Comparison of ENCODE assay signal across 8 cellular contexts in genomic region chr16:24748242-24748641, GRCh38. TPM values are rescaled to one million over a fixed set of nuclear protein-coding genes. Genes with fewer than 3 reads are reported as not detected.
A peak's percentile ranks its signal among the peaks of the same experiment; 100 is the strongest.
DNase-seq lines count a peak whose midpoint lies in the region; TF ChIP-seq lines count a peak whose summit lies in the region.

No MANE protein-coding gene starts in this region.

- H3K9me3 ChIP-seq in osteoblast (ENCODE audit: low read depth, low read length) = no peaks in the 10 kb centered on the region
- H3K9me3 ChIP-seq in Peyer's patch = no peaks in the 10 kb centered on the region

- TF ChIP-seq POLR2A in erythroblast (IDR thresholded peaks at IDR 0.05; ENCODE audit: low read length) = no peak
- TF ChIP-seq POLR2A in Peyer's patch (IDR thresholded peaks at IDR 0.05) = no peak

- DNase-seq in Daoy (ENCODE audit: low read depth) (peak; percentile 84), NCI-H460 (ENCODE audit: extremely low read depth, low read depth) (peak; percentile 30), erythroblast (lab: John Stamatoyannopoulos, UW) (peak; percentile 20 to 65), osteoblast (ENCODE audit: insufficient read length, low spot score, missing footprints) (peak; percentile 84), NCI-H2081 treated with DMSO at 0.1 percent for 48 hours (lab: John Stamatoyannopoulos, UW) (no peak), OCI-M2 (lab: John Stamatoyannopoulos, UW; ENCODE audit: unreplicated experiment) (no peak), Peyer's patch (no peak), GM10266 (ENCODE audit: extremely low spot score) (no peak)

- H3K27ac ChIP-seq in osteoblast (ENCODE audit: low read depth, low read length) (peak overlapping the region; percentile 65), Peyer's patch (no peak overlapping the region)

- TF ChIP-seq CTCF in osteoblast (IDR thresholded peaks at IDR 0.05; ENCODE audit: extremely low read depth, low read depth, low read length) = no peak
- no peak for TF ChIP-seq CTCF in Peyer's patch (IDR thresholded peaks at IDR 0.05)
- TF ChIP-seq CTCF in GM10266 (IDR thresholded peaks at IDR 0.05; ENCODE audit: control insufficient read depth, insufficient read depth, low read depth, missing control alignments) = no peak

- peaks cover 96% of the 10 kb centered on the region for H3K79me2 ChIP-seq in osteoblast (ENCODE audit: insufficient read depth, low read length)

- no peaks in the 10 kb centered on the region for H3K27me3 ChIP-seq in osteoblast (ENCODE audit: insufficient read depth, low read length)
- no peaks in the 10 kb centered on the region for H3K27me3 ChIP-seq in Peyer's patch

- peaks cover 82% of the 10 kb centered on the region for H4K20me1 ChIP-seq in osteoblast (ENCODE audit: insufficient read depth, low read length)

- peak overlapping the region; percentile 34 for H3K4me2 ChIP-seq in osteoblast (ENCODE audit: insufficient read depth, low read length)

- H3K36me3 ChIP-seq in osteoblast (ENCODE audit: insufficient read depth, low read length) (peaks cover 9% of the 10 kb centered on the region), Peyer's patch (no peaks in the 10 kb centered on the region)

- H3K4me1 ChIP-seq in osteoblast (ENCODE audit: insufficient read depth, low read length) (peaks cover 18% of the 10 kb centered on the region), Peyer's patch (peaks cover 0 to 25% (median 0%) of the 10 kb centered on the region in 4 donors)

- no peak overlapping the region for H2AFZ ChIP-seq in osteoblast (ENCODE audit: low read length)

- H3K4me3 ChIP-seq in osteoblast (ENCODE audit: insufficient read depth, low read length) = no peak overlapping the region
- H3K4me3 ChIP-seq in Peyer's patch = no peak overlapping the region

RNA-seq across cellular contexts. Expression of gene TNRC6A, which starts 18.8 kb away (rescaled TPM):
- total RNA-seq in Daoy (2014; rRNA removed; shearing (Covaris generic)) = 12.9 and 28.6 TPM in 2 replicates
- 20.2 and 23.5 TPM in 2 replicates for total RNA-seq in NCI-H460 (2014; rRNA removed; shearing (Covaris generic))
- 18.9 and 21.2 TPM in 2 replicates for polyA plus RNA-seq in NCI-H460 (2014; cell fraction: nucleus; rRNA removed)
- 38.0 and 40.7 TPM in 2 replicates for total RNA-seq in osteoblast
- 100 to 1,000 TPM in 2 of 4 donors, 10 to 100 TPM in 2; 47.3 to 316 (median 85.5) TPM for total RNA-seq in Peyer's patch

Comparison
In these comparisons a context has a peak if more than half of its experiments do, and no peak if none do; other contexts are left out.
1. DNase-seq: peak in Daoy (single experiment), NCI-H460 (single experiment), erythroblast (2 of 2) and osteoblast (single experiment); none in NCI-H2081 treated with DMSO at 0.1 percent for 48 hours (single experiment), OCI-M2 (single experiment), Peyer's patch (0 of 3) and GM10266 (single experiment).